9 cellular contexts compared by ENCODE assay signal in genomic region chr1:22055463-22055862, GRCh38. TPM values are rescaled to one million over a fixed set of nuclear protein-coding genes. Genes with fewer than 3 reads are reported as not detected.
DNase-seq lines count a peak whose midpoint lies in the region; ATAC-seq and TF ChIP-seq lines count a peak whose summit lies in the region.
"Had no signal": no experiment of that assay in that cellular context is flagged by ENCODE, and none has a peak within 500 bp of the region (broad histone marks: within the 10 kb centered on the region; RNA-seq: fewer than 3 reads in every experiment).

No MANE protein-coding gene starts in this region.

- no peak for DNase-seq in GM06990 (ENCODE audit: extremely low read depth, insufficient read length)
- no peak for DNase-seq in RWPE2 (ENCODE audit: low spot score)
- no peak for DNase-seq in epithelial cell of prostate (ENCODE audit: low read depth, low spot score)
- DNase-seq in NCI-H146 treated with DMSO at 0.1 percent for 48 hours (lab: John Stamatoyannopoulos, UW; ENCODE audit: unreplicated experiment), result no peak
- no peak for DNase-seq in NCI-H187 (lab: John Stamatoyannopoulos, UW)
- DNase-seq in colonic mucosa, result no peak

- H3K27me3 ChIP-seq in GM06990 (replicated peaks; ENCODE audit: control insufficient read depth, insufficient read depth, low read length), result no peaks in the 10 kb centered on the region
- H3K27me3 ChIP-seq in RWPE2 (ENCODE audit: insufficient read depth, poor library complexity, severe bottlenecking), result no peaks in the 10 kb centered on the region
- H3K27me3 ChIP-seq in rectal smooth muscle tissue (ENCODE audit: control insufficient read depth, insufficient read depth, low read length), result no peaks in the 10 kb centered on the region
- H3K27me3 ChIP-seq in colonic mucosa, result no peaks in the 10 kb centered on the region

- TF ChIP-seq CTCF in GM06990 (IDR thresholded peaks at IDR 0.05; ENCODE audit: insufficient read depth, low read length, poor library complexity, severe bottlenecking) (no peak), RWPE2 (IDR thresholded peaks at IDR 0.05; ENCODE audit: poor library complexity, severe bottlenecking) (no peak), colonic mucosa (IDR thresholded peaks at IDR 0.05) (no peak)

- H3K36me3 ChIP-seq in GM06990 (ENCODE audit: control insufficient read depth, insufficient read depth, low read length) (peaks cover 3% of the 10 kb centered on the region; the same call in 1 of the 2 replicates), RWPE2 (ENCODE audit: low read depth) (peaks cover 58% of the 10 kb centered on the region), rectal smooth muscle tissue (ENCODE audit: control insufficient read depth, insufficient read depth, low read length) (no peaks in the 10 kb centered on the region), colonic mucosa (no peaks in the 10 kb centered on the region)
- H3K36me3 ChIP-seq: prostate gland had no signal

- ATAC-seq in RWPE2 (ENCODE audit: low read depth) (no peak), HG02884 (IDR thresholded peaks at IDR 0.05; ENCODE audit: unreplicated experiment) (no peak)

- H3K27ac ChIP-seq in RWPE2 (ENCODE audit: poor library complexity, severe bottlenecking) (peak overlapping the region; percentile 4), epithelial cell of prostate (peak overlapping the region; percentile 6), rectal smooth muscle tissue (ENCODE audit: low read depth, low read length) (no peak overlapping the region), colonic mucosa (no peak overlapping the region)
- H3K27ac ChIP-seq: prostate gland had no signal

- H3K4me3 ChIP-seq in GM06990 (replicated peaks; ENCODE audit: low read depth, low read length), result peak overlapping the region; percentile 44
- H3K4me3 ChIP-seq in RWPE2 (ENCODE audit: severe bottlenecking), result no peak overlapping the region
- H3K4me3 ChIP-seq in rectal smooth muscle tissue (ENCODE audit: low read length), result peak overlapping the region; percentile 6
- no peak overlapping the region for H3K4me3 ChIP-seq in colonic mucosa
- H3K4me3 ChIP-seq: prostate gland had no signal

- no peaks in the 10 kb centered on the region for H3K9me3 ChIP-seq in RWPE2 (ENCODE audit: severe bottlenecking)
- H3K9me3 ChIP-seq in colonic mucosa, result no peaks in the 10 kb centered on the region
- H3K9me3 ChIP-seq: prostate gland had no signal

- intact Hi-C loops in colonic mucosa (cut with DNase I), result no loop called here

- no peak overlapping the region for H3K9ac ChIP-seq in rectal smooth muscle tissue (ENCODE audit: low read length)
- no peak overlapping the region for H3K9ac ChIP-seq in colonic mucosa (ENCODE audit: low read depth in 2 of 2, low read length in 2 of 2)

- H3K4me1 ChIP-seq in RWPE2 (ENCODE audit: insufficient read depth, poor library complexity, severe bottlenecking) (peaks cover 23% of the 10 kb centered on the region), rectal smooth muscle tissue (ENCODE audit: control insufficient read depth, insufficient read depth, low read length) (peaks cover 15% of the 10 kb centered on the region), colonic mucosa (peaks cover 10% of the 10 kb centered on the region)

RNA-seq across cellular contexts. Expression of gene CDC42, which starts 3.0 kb away (rescaled TPM):
- total RNA-seq in colonic mucosa, result 100 to 1,000 TPM; 264 to 345 TPM

RNA-seq across cellular contexts. Expression of gene CELA3A, which starts 54.0 kb away (rescaled TPM):
- total RNA-seq in colonic mucosa, result 10 to 100 TPM in 1 of 2 donors, under 1 TPM in 1; 0.56 to 25.0 TPM
- total RNA-seq: prostate gland had no signal

Comparison
In these comparisons a context has a peak if more than half of its experiments do, and no peak if none do; other contexts are left out.
1. H3K4me3 ChIP-seq: peak in GM06990 (single experiment) and rectal smooth muscle tissue (single experiment); none in RWPE2 (single experiment) and colonic mucosa (single experiment).
2. H3K27ac ChIP-seq: peak in RWPE2 (single experiment) and epithelial cell of prostate (single experiment); none in rectal smooth muscle tissue (single experiment) and colonic mucosa (single experiment).